In the genomic region with DNA sequence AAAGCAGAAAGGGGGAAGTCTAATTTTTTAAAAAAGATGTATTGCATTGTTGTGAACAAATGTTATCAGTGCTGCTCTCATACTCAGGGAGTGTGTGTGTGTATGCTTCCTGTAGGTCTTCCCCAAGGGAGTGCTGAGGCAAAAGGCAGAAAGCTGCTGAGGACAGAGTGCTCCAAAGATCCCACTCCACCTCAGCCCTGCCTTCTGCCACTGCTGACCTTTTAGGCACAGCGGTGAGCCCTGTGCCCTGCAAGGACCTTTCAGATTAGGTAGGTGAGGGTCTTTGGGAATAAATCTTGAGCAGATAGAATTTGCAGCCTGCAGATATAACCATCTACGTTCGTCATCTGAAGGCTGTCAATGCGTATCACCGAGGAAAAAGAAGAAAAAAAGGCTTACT, we compare ENCODE assay signal across 1 cellular context.
TF ChIP-seq lines count a peak whose summit lies in the region.

No MANE protein-coding gene starts in this region.

TF ChIP-seq in H1, 55 proteins besides CTCF, POLR2A, EP300 and RAD21:
- TF ChIP-seq SP1 (IDR thresholded peaks at IDR 0.05; ENCODE audit: low read depth, low read length) (no peak), TAF1 (IDR thresholded peaks at IDR 0.05; ENCODE audit: low read depth, low read length) (peak; percentile 23; the same call in 1 of the 2 replicates)
